ENCODE assay signal across 1 cellular context in the genomic region with DNA sequence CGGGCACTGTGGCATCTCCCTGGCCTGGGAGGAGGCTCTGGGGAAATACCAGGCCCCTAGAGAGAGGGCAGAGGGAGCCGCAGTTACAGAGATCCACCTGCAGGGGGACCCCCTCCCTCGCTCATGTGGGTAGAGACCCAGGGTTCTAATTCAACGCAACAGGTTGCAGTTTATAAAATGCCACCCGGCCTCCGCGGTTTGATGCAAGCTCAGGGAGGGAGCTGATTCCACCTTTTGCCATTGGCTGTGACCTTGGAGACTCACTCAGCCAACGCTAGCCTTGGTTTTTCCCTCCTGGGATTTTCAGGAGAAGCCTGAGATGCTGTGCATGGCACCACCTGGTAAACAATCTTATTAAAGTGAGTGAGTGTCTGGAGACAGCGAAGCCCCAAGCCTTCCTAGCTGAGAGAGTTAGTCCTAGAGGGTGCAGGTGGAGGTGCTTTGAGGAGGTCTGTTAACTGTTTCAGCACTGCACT.
TF ChIP-seq lines count a peak whose summit lies in the region.

No MANE protein-coding gene starts in this region.

TF ChIP-seq in HepG2, 621 proteins besides CTCF, POLR2A, EP300 and RAD21 (continued from another document and continues in another):
- no peak for TF ChIP-seq AKAP8 (CRISPR knock-in tag; IDR thresholded peaks at IDR 0.05)
- TF ChIP-seq, protein P1, sequence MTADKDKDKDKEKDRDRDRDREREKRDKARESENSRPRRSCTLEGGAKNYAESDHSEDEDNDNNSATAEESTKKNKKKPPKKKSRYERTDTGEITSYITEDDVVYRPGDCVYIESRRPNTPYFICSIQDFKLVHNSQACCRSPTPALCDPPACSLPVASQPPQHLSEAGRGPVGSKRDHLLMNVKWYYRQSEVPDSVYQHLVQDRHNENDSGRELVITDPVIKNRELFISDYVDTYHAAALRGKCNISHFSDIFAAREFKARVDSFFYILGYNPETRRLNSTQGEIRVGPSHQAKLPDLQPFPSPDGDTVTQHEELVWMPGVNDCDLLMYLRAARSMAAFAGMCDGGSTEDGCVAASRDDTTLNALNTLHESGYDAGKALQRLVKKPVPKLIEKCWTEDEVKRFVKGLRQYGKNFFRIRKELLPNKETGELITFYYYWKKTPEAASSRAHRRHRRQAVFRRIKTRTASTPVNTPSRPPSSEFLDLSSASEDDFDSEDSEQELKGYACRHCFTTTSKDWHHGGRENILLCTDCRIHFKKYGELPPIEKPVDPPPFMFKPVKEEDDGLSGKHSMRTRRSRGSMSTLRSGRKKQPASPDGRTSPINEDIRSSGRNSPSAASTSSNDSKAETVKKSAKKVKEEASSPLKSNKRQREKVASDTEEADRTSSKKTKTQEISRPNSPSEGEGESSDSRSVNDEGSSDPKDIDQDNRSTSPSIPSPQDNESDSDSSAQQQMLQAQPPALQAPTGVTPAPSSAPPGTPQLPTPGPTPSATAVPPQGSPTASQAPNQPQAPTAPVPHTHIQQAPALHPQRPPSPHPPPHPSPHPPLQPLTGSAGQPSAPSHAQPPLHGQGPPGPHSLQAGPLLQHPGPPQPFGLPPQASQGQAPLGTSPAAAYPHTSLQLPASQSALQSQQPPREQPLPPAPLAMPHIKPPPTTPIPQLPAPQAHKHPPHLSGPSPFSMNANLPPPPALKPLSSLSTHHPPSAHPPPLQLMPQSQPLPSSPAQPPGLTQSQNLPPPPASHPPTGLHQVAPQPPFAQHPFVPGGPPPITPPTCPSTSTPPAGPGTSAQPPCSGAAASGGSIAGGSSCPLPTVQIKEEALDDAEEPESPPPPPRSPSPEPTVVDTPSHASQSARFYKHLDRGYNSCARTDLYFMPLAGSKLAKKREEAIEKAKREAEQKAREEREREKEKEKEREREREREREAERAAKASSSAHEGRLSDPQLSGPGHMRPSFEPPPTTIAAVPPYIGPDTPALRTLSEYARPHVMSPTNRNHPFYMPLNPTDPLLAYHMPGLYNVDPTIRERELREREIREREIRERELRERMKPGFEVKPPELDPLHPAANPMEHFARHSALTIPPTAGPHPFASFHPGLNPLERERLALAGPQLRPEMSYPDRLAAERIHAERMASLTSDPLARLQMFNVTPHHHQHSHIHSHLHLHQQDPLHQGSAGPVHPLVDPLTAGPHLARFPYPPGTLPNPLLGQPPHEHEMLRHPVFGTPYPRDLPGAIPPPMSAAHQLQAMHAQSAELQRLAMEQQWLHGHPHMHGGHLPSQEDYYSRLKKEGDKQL (CRISPR knock-in tag; IDR thresholded peaks at IDR 0.05; ENCODE audit: low read depth) = no peak
- TF ChIP-seq ZFP41 (CRISPR knock-in tag; IDR thresholded peaks at IDR 0.05; ENCODE audit: borderline replicate concordance) = 0 out of 2 replicates have a peak, but pooled peaks have one; percentile 78
- TF ChIP-seq CREB1 (IDR thresholded peaks at IDR 0.05) = no peak
- TF ChIP-seq CREB1 (CRISPR knock-in tag; IDR thresholded peaks at IDR 0.05) = no peak
- TF ChIP-seq KAT2B (IDR thresholded peaks at IDR 0.05; ENCODE audit: borderline replicate concordance, low read depth, low read length) = no peak
- TF ChIP-seq ZNF331 (CRISPR knock-in tag; IDR thresholded peaks at IDR 0.05) = no peak
- peak; percentile 91; the same call in 1 of the 2 replicates for TF ChIP-seq ZNF260 (CRISPR knock-in tag; IDR thresholded peaks at IDR 0.05; ENCODE audit: borderline replicate concordance, low read depth)
- TF ChIP-seq, protein P2, sequence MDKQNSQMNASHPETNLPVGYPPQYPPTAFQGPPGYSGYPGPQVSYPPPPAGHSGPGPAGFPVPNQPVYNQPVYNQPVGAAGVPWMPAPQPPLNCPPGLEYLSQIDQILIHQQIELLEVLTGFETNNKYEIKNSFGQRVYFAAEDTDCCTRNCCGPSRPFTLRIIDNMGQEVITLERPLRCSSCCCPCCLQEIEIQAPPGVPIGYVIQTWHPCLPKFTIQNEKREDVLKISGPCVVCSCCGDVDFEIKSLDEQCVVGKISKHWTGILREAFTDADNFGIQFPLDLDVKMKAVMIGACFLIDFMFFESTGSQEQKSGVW (CRISPR knock-in tag; IDR thresholded peaks at IDR 0.05; ENCODE audit: borderline replicate concordance) = no peak
- TF ChIP-seq ZSCAN21 (CRISPR knock-in tag; IDR thresholded peaks at IDR 0.05; ENCODE audit: borderline replicate concordance) = no peak
- peak; percentile 59 for TF ChIP-seq ZNF883 (CRISPR knock-in tag; IDR thresholded peaks at IDR 0.05; ENCODE audit: not compliant biosample characterization)
- no peak for TF ChIP-seq FOXO1 (CRISPR knock-in tag; IDR thresholded peaks at IDR 0.05)
- TF ChIP-seq, protein P3, sequence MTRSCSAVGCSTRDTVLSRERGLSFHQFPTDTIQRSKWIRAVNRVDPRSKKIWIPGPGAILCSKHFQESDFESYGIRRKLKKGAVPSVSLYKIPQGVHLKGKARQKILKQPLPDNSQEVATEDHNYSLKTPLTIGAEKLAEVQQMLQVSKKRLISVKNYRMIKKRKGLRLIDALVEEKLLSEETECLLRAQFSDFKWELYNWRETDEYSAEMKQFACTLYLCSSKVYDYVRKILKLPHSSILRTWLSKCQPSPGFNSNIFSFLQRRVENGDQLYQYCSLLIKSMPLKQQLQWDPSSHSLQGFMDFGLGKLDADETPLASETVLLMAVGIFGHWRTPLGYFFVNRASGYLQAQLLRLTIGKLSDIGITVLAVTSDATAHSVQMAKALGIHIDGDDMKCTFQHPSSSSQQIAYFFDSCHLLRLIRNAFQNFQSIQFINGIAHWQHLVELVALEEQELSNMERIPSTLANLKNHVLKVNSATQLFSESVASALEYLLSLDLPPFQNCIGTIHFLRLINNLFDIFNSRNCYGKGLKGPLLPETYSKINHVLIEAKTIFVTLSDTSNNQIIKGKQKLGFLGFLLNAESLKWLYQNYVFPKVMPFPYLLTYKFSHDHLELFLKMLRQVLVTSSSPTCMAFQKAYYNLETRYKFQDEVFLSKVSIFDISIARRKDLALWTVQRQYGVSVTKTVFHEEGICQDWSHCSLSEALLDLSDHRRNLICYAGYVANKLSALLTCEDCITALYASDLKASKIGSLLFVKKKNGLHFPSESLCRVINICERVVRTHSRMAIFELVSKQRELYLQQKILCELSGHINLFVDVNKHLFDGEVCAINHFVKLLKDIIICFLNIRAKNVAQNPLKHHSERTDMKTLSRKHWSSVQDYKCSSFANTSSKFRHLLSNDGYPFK (CRISPR knock-in tag; IDR thresholded peaks at IDR 0.05; ENCODE audit: borderline replicate concordance) = peak; percentile 43; the same call in 1 of the 2 replicates
- TF ChIP-seq, protein P4, sequence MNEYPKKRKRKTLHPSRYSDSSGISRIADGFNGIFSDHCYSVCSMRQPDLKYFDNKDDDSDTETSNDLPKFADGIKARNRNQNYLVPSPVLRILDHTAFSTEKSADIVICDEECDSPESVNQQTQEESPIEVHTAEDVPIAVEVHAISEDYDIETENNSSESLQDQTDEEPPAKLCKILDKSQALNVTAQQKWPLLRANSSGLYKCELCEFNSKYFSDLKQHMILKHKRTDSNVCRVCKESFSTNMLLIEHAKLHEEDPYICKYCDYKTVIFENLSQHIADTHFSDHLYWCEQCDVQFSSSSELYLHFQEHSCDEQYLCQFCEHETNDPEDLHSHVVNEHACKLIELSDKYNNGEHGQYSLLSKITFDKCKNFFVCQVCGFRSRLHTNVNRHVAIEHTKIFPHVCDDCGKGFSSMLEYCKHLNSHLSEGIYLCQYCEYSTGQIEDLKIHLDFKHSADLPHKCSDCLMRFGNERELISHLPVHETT (CRISPR knock-in tag; conservative IDR thresholded peaks at IDR 0.05) = no peak
- TF ChIP-seq ZNF530 (CRISPR knock-in tag; IDR thresholded peaks at IDR 0.05; ENCODE audit: low read depth) = no peak
- TF ChIP-seq ZNF746 (CRISPR knock-in tag; IDR thresholded peaks at IDR 0.05) = no peak
- TF ChIP-seq PAF1 (CRISPR knock-in tag; IDR thresholded peaks at IDR 0.05) = no peak
- TF ChIP-seq ZNF558 (CRISPR knock-in tag; IDR thresholded peaks at IDR 0.05; ENCODE audit: borderline replicate concordance) = no peak
- no peak for TF ChIP-seq MXD4 (CRISPR knock-in tag; IDR thresholded peaks at IDR 0.05)
- TF ChIP-seq ZFP62 (CRISPR knock-in tag; IDR thresholded peaks at IDR 0.05) = no peak
- no peak for TF ChIP-seq CREM (IDR thresholded peaks at IDR 0.05)
- no peak for TF ChIP-seq CREM (CRISPR knock-in tag; IDR thresholded peaks at IDR 0.05)
- TF ChIP-seq ZNF224 (CRISPR knock-in tag; IDR thresholded peaks at IDR 0.05) = no peak
- no peak for TF ChIP-seq HOXA5 (CRISPR knock-in tag; IDR thresholded peaks at IDR 0.05)
- no peak for TF ChIP-seq ZNF264 (CRISPR knock-in tag; IDR thresholded peaks at IDR 0.05)
- no peak for TF ChIP-seq SKI (IDR thresholded peaks at IDR 0.05; ENCODE audit: partially characterized antibody)
- TF ChIP-seq GTF3A (CRISPR knock-in tag; conservative IDR thresholded peaks at IDR 0.05) = no peak
- TF ChIP-seq ZNF629 (CRISPR knock-in tag; conservative IDR thresholded peaks at IDR 0.05) = no peak
- TF ChIP-seq ZNF557 (CRISPR knock-in tag; IDR thresholded peaks at IDR 0.05) = no peak
- no peak for TF ChIP-seq ZNF30 (CRISPR knock-in tag; IDR thresholded peaks at IDR 0.05)
- TF ChIP-seq, protein P5, sequence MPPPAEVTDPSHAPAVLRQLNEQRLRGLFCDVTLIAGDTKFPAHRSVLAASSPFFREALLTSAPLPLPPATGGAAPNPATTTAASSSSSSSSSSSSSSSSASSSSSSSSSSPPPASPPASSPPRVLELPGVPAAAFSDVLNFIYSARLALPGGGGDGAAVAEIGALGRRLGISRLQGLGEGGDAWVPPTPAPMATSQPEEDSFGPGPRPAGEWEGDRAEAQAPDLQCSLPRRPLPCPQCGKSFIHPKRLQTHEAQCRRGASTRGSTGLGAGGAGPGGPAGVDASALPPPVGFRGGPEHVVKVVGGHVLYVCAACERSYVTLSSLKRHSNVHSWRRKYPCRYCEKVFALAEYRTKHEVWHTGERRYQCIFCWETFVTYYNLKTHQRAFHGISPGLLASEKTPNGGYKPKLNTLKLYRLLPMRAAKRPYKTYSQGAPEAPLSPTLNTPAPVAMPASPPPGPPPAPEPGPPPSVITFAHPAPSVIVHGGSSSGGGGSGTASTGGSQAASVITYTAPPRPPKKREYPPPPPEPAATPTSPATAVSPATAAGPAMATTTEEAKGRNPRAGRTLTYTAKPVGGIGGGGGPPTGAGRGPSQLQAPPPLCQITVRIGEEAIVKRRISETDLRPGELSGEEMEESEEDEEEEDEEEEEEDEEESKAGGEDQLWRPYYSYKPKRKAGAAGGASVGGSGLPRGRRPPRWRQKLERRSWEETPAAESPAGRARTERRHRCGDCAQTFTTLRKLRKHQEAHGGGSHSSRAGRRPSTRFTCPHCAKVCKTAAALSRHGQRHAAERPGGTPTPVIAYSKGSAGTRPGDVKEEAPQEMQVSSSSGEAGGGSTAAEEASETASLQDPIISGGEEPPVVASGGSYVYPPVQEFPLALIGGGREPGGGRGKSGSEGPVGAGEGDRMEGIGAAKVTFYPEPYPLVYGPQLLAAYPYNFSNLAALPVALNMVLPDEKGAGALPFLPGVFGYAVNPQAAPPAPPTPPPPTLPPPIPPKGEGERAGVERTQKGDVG (CRISPR knock-in tag; IDR thresholded peaks at IDR 0.05; ENCODE audit: borderline replicate concordance) = peak; percentile 38; the same call in 1 of the 2 replicates
- no peak for TF ChIP-seq ZNF782 (CRISPR knock-in tag; IDR thresholded peaks at IDR 0.05; ENCODE audit: borderline replicate concordance)
- TF ChIP-seq MEIS1 (CRISPR knock-in tag; IDR thresholded peaks at IDR 0.05; ENCODE audit: borderline replicate concordance) = no peak
- TF ChIP-seq HDAC6 (IDR thresholded peaks at IDR 0.05; ENCODE audit: low read depth, low read length) = no peak
- TF ChIP-seq, protein P6, sequence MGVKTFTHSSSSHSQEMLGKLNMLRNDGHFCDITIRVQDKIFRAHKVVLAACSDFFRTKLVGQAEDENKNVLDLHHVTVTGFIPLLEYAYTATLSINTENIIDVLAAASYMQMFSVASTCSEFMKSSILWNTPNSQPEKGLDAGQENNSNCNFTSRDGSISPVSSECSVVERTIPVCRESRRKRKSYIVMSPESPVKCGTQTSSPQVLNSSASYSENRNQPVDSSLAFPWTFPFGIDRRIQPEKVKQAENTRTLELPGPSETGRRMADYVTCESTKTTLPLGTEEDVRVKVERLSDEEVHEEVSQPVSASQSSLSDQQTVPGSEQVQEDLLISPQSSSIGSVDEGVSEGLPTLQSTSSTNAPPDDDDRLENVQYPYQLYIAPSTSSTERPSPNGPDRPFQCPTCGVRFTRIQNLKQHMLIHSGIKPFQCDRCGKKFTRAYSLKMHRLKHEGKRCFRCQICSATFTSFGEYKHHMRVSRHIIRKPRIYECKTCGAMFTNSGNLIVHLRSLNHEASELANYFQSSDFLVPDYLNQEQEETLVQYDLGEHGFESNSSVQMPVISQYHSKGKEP (CRISPR knock-in tag; IDR thresholded peaks at IDR 0.05) = no peak
- no peak for TF ChIP-seq HNRNPK (IDR thresholded peaks at IDR 0.05; ENCODE audit: low read depth, low read length, poor library complexity, severe bottlenecking)
- no peak for TF ChIP-seq MED1 (CRISPR knock-in tag; IDR thresholded peaks at IDR 0.05)
- TF ChIP-seq XBP1 (CRISPR knock-in tag; IDR thresholded peaks at IDR 0.05) = no peak
- no peak for TF ChIP-seq FOSL1 (CRISPR knock-in tag; IDR thresholded peaks at IDR 0.05; ENCODE audit: borderline replicate concordance)
- no peak for TF ChIP-seq IRX3 (CRISPR knock-in tag; IDR thresholded peaks at IDR 0.05; ENCODE audit: borderline replicate concordance, low read depth)
- no peak for TF ChIP-seq LCORL (IDR thresholded peaks at IDR 0.05)
- no peak for TF ChIP-seq LCORL (CRISPR knock-in tag; IDR thresholded peaks at IDR 0.05)
- TF ChIP-seq ZNF670 (CRISPR knock-in tag; IDR thresholded peaks at IDR 0.05; ENCODE audit: borderline replicate concordance) = no peak
- TF ChIP-seq ZNF274 (CRISPR knock-in tag; IDR thresholded peaks at IDR 0.05) = 0 out of 2 replicates have a peak, but pooled peaks have one; percentile 29
- no peak for TF ChIP-seq MBNL3 (CRISPR knock-in tag; conservative IDR thresholded peaks at IDR 0.05)
- TF ChIP-seq, protein P7, sequence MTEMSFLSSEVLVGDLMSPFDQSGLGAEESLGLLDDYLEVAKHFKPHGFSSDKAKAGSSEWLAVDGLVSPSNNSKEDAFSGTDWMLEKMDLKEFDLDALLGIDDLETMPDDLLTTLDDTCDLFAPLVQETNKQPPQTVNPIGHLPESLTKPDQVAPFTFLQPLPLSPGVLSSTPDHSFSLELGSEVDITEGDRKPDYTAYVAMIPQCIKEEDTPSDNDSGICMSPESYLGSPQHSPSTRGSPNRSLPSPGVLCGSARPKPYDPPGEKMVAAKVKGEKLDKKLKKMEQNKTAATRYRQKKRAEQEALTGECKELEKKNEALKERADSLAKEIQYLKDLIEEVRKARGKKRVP (CRISPR knock-in tag; IDR thresholded peaks at IDR 0.05) = no peak
- no peak for TF ChIP-seq TCF12 (IDR thresholded peaks at IDR 0.05)
- TF ChIP-seq TCF12 (CRISPR knock-in tag; IDR thresholded peaks at IDR 0.05) = no peak
- TF ChIP-seq PCBP1 (IDR thresholded peaks at IDR 0.05; ENCODE audit: borderline replicate concordance, low read depth, low read length) = no peak
- TF ChIP-seq, protein P8, sequence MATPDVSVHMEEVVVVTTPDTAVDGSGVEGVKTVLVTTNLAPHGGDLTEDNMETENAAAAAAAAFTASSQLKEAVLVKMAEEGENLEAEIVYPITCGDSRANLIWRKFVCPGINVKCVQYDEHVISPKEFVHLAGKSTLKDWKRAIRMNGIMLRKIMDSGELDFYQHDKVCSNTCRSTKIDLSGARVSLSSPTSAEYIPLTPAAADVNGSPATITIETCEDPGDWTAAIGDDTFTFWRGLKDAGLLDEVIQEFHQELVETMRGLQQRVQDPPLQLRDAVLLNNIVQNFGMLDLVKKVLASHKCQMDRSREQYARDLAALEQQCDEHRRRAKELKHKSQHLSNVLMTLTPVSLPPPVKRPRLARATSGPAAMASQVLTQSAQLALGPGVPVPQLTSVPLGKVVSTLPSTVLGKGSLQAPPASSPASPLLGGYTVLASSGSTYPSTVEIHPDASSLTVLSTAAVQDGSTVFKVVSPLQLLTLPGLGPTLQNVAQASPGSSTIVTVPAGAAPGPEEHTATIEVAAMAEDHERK (CRISPR knock-in tag; IDR thresholded peaks at IDR 0.05; ENCODE audit: low read depth) = no peak
